24 cellular contexts compared by ENCODE assay signal in the genomic region with DNA sequence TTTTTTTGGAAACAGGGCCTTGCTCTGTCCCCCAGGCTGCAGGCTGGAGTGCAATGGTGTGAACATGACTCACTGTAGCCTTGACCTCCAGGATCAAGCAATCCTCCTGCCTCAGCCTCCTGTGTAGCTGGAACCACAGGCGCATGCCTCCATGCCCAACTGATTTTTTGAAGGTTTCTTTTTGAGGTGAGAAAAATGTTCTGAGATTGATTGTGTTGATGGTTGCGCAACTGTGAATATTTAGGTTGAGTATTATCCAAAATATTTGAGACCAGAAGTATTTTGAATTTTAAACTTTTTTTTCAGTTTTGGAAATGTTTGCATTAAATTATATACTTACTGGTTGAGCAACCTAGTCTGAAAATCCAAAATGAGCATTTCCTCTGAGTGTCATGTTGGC.
"Had no signal": no experiment of that assay in that cellular context is flagged by ENCODE, and none has a peak within 500 bp of the region (broad histone marks: within the 10 kb centered on the region; RNA-seq: fewer than 3 reads in every experiment).

No MANE protein-coding gene starts in this region.

- H3K27me3 ChIP-seq: ascending aorta, body of pancreas had no signal

- H3K9ac ChIP-seq: KMS-11 had no signal

- H3K27ac ChIP-seq: ascending aorta, body of pancreas, KMS-11 had no signal

- DNase-seq: activated B cell treated with CpG ODN at 0.5 μM for 24 hours; activated CD4-positive, alpha-beta memory T cell treated with anti-CD3 and anti-CD28 coated beads, Interleukin-2, amount 10 ng/mL, durations not matched to agents 7 days and 5 days; activated CD4-positive, alpha-beta T cell treated with anti-CD3 and anti-CD28 coated beads for 1 hour; activated CD4-positive, alpha-beta T cell treated with anti-CD3 and anti-CD28 coated beads, Interleukin-2, amount 50 U/mL, for 1 hour; activated gamma-delta T cell treated with Interleukin-2 at 50 U/mL for 16 hours; activated naive CD4-positive, alpha-beta T cell treated with anti-CD3 and anti-CD28 coated beads, Interleukin-2, amount 10 ng/mL, durations not matched to agents 7 days and 5 days; activated T-cell treated with anti-CD3 and anti-CD28 coated beads for 4 hours; activated T-cell treated with anti-CD3 and anti-CD28 coated beads, Interleukin-2, amount 50 U/mL, for 48 hours; amniotic stem cell; body of pancreas; MM.1S; NCI-H1105; NCI-H1436 treated with DMSO at 0.1 percent for 48 hours; NCI-H187; NCI-H2081; NCI-H510A treated with DMSO at 0.1 percent for 48 hours; NCI-H69; PC-3; SHP77 had no signal

- H3K4me2 ChIP-seq: KMS-11 had no signal

- H3K4me3 ChIP-seq: ascending aorta, body of pancreas had no signal

- ATAC-seq: body of pancreas, PC-3 had no signal

- H3K36me3 ChIP-seq: ascending aorta had no signal

- H3K27me3 Mint-ChIP-seq: activated B cell treated with CpG ODN at 0.5 μM for 24 hours; central memory CD8-positive, alpha-beta T cell had no signal

- H3K4me3 Mint-ChIP-seq: activated B cell treated with CpG ODN at 0.5 μM for 24 hours; activated CD4-positive, alpha-beta memory T cell treated with anti-CD3 and anti-CD28 coated beads, Interleukin-2, amount 10 ng/mL, durations not matched to agents 7 days and 5 days; activated naive CD4-positive, alpha-beta T cell treated with anti-CD3 and anti-CD28 coated beads, Interleukin-2, amount 10 ng/mL, durations not matched to agents 7 days and 5 days; central memory CD8-positive, alpha-beta T cell had no signal

- H3K9me3 ChIP-seq: ascending aorta, body of pancreas had no signal

- H3K9me3 Mint-ChIP-seq: activated B cell treated with CpG ODN at 0.5 μM for 24 hours; activated CD4-positive, alpha-beta memory T cell treated with anti-CD3 and anti-CD28 coated beads, Interleukin-2, amount 10 ng/mL, durations not matched to agents 7 days and 5 days; activated naive CD4-positive, alpha-beta T cell treated with anti-CD3 and anti-CD28 coated beads, Interleukin-2, amount 10 ng/mL, durations not matched to agents 7 days and 5 days; activated T-helper 2 cell treated with anti-CD3 and anti-CD28 coated beads, Interferon-gamma antibody, Interleukin-2, Interleukin-4, amounts not matched to agents 10 μg/mL and 5 μg/mL and 100 μg/mL, durations not matched to agents 14 hours and 24 hours and 36 hours; central memory CD8-positive, alpha-beta T cell; T-helper 1 cell treated with Interleukin-12 subunit alpha and Interleukin-12 subunit beta and Interleukin-4 antibody, amounts not matched to agents 30 μg/mL and 1 μg/mL, for 36 hours had no signal
